Comparison of ENCODE assay signal across 24 cellular contexts in genomic region chr15:89172921-89173320, GRCh38. TPM values are rescaled to one million over a fixed set of nuclear protein-coding genes. Genes with fewer than 3 reads are reported as not detected.
"Had no signal": no experiment of that assay in that cellular context is flagged by ENCODE, and none has a peak within 500 bp of the region (broad histone marks: within the 10 kb centered on the region; RNA-seq: fewer than 3 reads in every experiment).

No MANE protein-coding gene starts in this region.

- DNase-seq: activated CD4-positive, alpha-beta T cell treated with anti-CD3 and anti-CD28 coated beads, Interleukin-2, amount 10 ng/mL, durations not matched to agents 24 days and 14 days; activated CD8-positive, alpha-beta T cell treated with anti-CD3 and anti-CD28 coated beads for 36 hours; activated effector memory CD4-positive, alpha-beta T cell treated with Interleukin-2 at 50 U/mL for 16 hours; activated naive CD4-positive, alpha-beta T cell treated with anti-CD3 and anti-CD28 coated beads, Interleukin-2, amount 50 U/mL, for 16 hours; activated T-cell treated with anti-CD3 and anti-CD28 coated beads, Interleukin-2, amount 50 U/mL, for 4 hours; cerebellar nuclear complex; cortex of kidney; effector CD4-positive, alpha-beta T cell; lower lobe of right lung; nephron progenitor cell; occipital lobe; retina; stimulated activated CD4-positive, alpha-beta T cell treated with anti-CD3 and anti-CD28 coated beads, Interleukin-4, amount 100 ng/mL, for 1 hour; stomach; T-cell; T-helper 9 cell; testis had no signal

- ATAC-seq: activated CD8-positive, alpha-beta T cell treated with anti-CD3 and anti-CD28 coated beads for 36 hours; activated T-cell treated with anti-CD3 and anti-CD28 coated beads, Interleukin-2, amount 50 U/mL, for 4 hours; stimulated activated effector memory CD8-positive, alpha-beta T cell treated with anti-CD3 and anti-CD28 coated beads, Interleukin-12 subunit alpha, Interleukin-12 subunit beta, amount 100 ng/mL, for 72 hours; T-cell had no signal

- H3K4me3 ChIP-seq: adrenal gland, lower lobe of right lung, skin epidermis, stomach, testis had no signal

- H3K27me3 ChIP-seq: adrenal gland, stomach, testis had no signal

- H3K27ac ChIP-seq: lower lobe of right lung, skin epidermis, testis had no signal

- H3K9me3 ChIP-seq: adrenal gland, lower lobe of right lung, stomach, testis had no signal

RNA-seq across cellular contexts. Expression of gene RLBP1, which starts 48.5 kb away (rescaled TPM):
- total RNA-seq: activated CD4-positive, alpha-beta T cell treated with anti-CD3 and anti-CD28 coated beads, Interleukin-2, amount 10 ng/mL, durations not matched to agents 24 days and 14 days; activated CD8-positive, alpha-beta T cell treated with anti-CD3 and anti-CD28 coated beads for 36 hours; activated T-cell treated with anti-CD3 and anti-CD28 coated beads, Interleukin-2, amount 50 U/mL, for 4 hours; adrenal gland; bronchial epithelial cell; lower lobe of right lung; posterior vena cava; T-cell; ureter had no signal
- polyA plus RNA-seq: esophagus had no signal
